ENCODE assay signal across 15 cellular contexts in the genomic region with DNA sequence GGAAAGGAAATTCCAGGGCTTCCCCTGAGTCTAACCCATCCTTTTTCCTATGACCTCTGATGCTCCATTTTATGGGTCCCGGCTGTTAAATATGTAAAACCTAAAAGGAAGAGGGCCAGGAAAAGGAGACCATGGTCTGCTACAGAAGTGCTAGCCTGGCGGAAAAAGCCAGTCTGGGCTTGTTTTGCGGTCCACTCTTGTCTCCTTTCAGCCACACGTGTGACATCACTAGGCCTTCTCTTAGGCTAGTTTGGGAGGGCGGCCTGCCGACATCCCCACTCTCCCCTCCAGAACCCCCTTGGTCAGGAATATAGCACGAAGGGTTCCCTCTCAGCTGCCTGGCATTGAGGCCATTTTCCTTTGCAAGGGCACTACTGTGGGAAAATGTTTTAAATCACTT.
DNase-seq lines count a peak whose midpoint lies in the region; ATAC-seq and TF ChIP-seq lines count a peak whose summit lies in the region.
"Had no signal": no experiment of that assay in that cellular context is flagged by ENCODE, and none has a peak within 500 bp of the region (broad histone marks: within the 10 kb centered on the region; RNA-seq: fewer than 3 reads in every experiment).

No MANE protein-coding gene starts in this region.

- 58 to 64% (median 63%) methylated on average over 7 of the region's 7 CpGs for WGBS in adrenal gland, 4 donors
- 60 to 78% (median 65%) methylated on average over 7 of the region's 7 CpGs for WGBS in spleen, 5 donors

- no peak overlapping the region for H3K4me3 ChIP-seq in adrenal gland
- no peak overlapping the region for H3K4me3 ChIP-seq in left lung
- no peak overlapping the region for H3K4me3 ChIP-seq in spleen
- H3K4me3 ChIP-seq: K562, lower lobe of right lung, suprapubic skin had no signal

- ATAC-seq in left lung (peak; percentile 31), natural killer cell (no peak)
- ATAC-seq: activated naive CD8-positive, alpha-beta T cell treated with anti-CD3 and anti-CD28 coated beads, Interleukin-2, amount 50 U/mL, for 24 hours; K562 had no signal

- intact Hi-C loops in adrenal gland (cut with DNase I) (no loop called here), left lung (cut with DNase I) (no loop called here), spleen (cut with DNase I; ENCODE audit: low total_unique reads) (no loop called here), natural killer cell (cut with micrococcal nuclease) (no loop called here)

- H3K36me3 ChIP-seq in KOPT-K1 (ENCODE audit: insufficient read depth, low read length) (no peaks in the 10 kb centered on the region), adrenal gland (replicated peaks in 1 of 2) (no peaks in the 10 kb centered on the region), left lung (no peaks in the 10 kb centered on the region), spleen (no peaks in the 10 kb centered on the region)
- H3K36me3 ChIP-seq: lower lobe of right lung, suprapubic skin had no signal

- TF ChIP-seq CTCF in adrenal gland (IDR thresholded peaks at IDR 0.05) (no peak), left lung (IDR thresholded peaks at IDR 0.05) (no peak), spleen (IDR thresholded peaks at IDR 0.05 in 8 of 11, conservative IDR thresholded peaks at IDR 0.05 in 3 of 11) (no peak), HFFc6 (IDR thresholded peaks at IDR 0.05) (no peak), natural killer cell (IDR thresholded peaks at IDR 0.05) (no peak)

- H3K9me3 ChIP-seq in KOPT-K1 (ENCODE audit: insufficient read depth, low read length, poor library complexity, severe bottlenecking) (no peaks in the 10 kb centered on the region), adrenal gland (replicated peaks in 1 of 3) (no peaks in the 10 kb centered on the region), left lung (no peaks in the 10 kb centered on the region), spleen (no peaks in the 10 kb centered on the region)
- H3K9me3 ChIP-seq: lower lobe of right lung, suprapubic skin had no signal

- H3K4me1 ChIP-seq in adrenal gland (replicated peaks in 1 of 2) (peaks cover 4 to 21% of the 10 kb centered on the region in 2 donors), left lung (peaks cover 23 to 73% of the 10 kb centered on the region in 2 donors), spleen (peaks cover 62 to 100% (median 85%) of the 10 kb centered on the region in 6 donors)
- H3K4me1 ChIP-seq: suprapubic skin had no signal

- H3K36me3 Mint-ChIP-seq in HFFc6 (ENCODE audit: low read depth) (no peaks in the 10 kb centered on the region; the same call in 1 of the 2 replicates), natural killer cell (no peaks in the 10 kb centered on the region)

- no peak overlapping the region for H3K4me3 Mint-ChIP-seq in HFFc6
- H3K4me3 Mint-ChIP-seq in natural killer cell: no peak overlapping the region
- H3K4me3 Mint-ChIP-seq: activated naive CD8-positive, alpha-beta T cell treated with anti-CD3 and anti-CD28 coated beads, Interleukin-2, amount 50 U/mL, for 24 hours had no signal

- peak in 2 of 7 donors; percentile 32 to 54 for DNase-seq in adrenal gland
- no peak for DNase-seq in left lung
- no peak for DNase-seq in spleen
- no peak for DNase-seq in activated effector memory CD4-positive, alpha-beta T cell treated with anti-CD3 and anti-CD28 coated beads, Interleukin-2, amount 50 U/mL, for 16 hours
- DNase-seq in HFFc6: no peak
- DNase-seq in natural killer cell: no peak
- DNase-seq: activated CD4-positive, alpha-beta T cell treated with anti-CD3 and anti-CD28 coated beads for 1 hour; activated naive CD8-positive, alpha-beta T cell treated with anti-CD3 and anti-CD28 coated beads, Interleukin-2, amount 50 U/mL, for 24 hours; NCI-H146; NCI-H446 treated with DMSO at 0.1 percent for 48 hours; stimulated activated CD4-positive, alpha-beta T cell treated with anti-CD3 and anti-CD28 coated beads, Interleukin-12 subunit alpha, Interleukin-12 subunit beta, amount 100 ng/mL, for 4 hours had no signal

- peaks cover 2% of the 10 kb centered on the region for H3K27me3 Mint-ChIP-seq in HFFc6 (ENCODE audit: insufficient read depth)
- H3K27me3 Mint-ChIP-seq in natural killer cell (ENCODE audit: low read depth in 2 of 2): no peaks in the 10 kb centered on the region
- H3K27me3 Mint-ChIP-seq: activated naive CD8-positive, alpha-beta T cell treated with anti-CD3 and anti-CD28 coated beads, Interleukin-2, amount 50 U/mL, for 24 hours had no signal

- TF ChIP-seq POLR2A in adrenal gland (IDR thresholded peaks at IDR 0.05) (no peak), spleen (IDR thresholded peaks at IDR 0.05) (no peak)

- H3K4me1 Mint-ChIP-seq in HFFc6 (ENCODE audit: low read depth) (peaks cover 16% of the 10 kb centered on the region; the same call in 1 of the 2 replicates), natural killer cell (peaks cover 0 to 4% of the 10 kb centered on the region in 2 donors)

- peak overlapping the region; percentile 99 for H3K27ac ChIP-seq in KOPT-K1 (ENCODE audit: low read depth, low read length, poor library complexity, severe bottlenecking)
- peak overlapping the region; percentile 4 to 87 (median 63) for H3K27ac ChIP-seq in adrenal gland
- peak overlapping the region; percentile 67 to 71 for H3K27ac ChIP-seq in left lung
- peak overlapping the region; percentile 48 to 89 (median 80) for H3K27ac ChIP-seq in spleen
- H3K27ac ChIP-seq: suprapubic skin had no signal

- H3K9me3 Mint-ChIP-seq in HFFc6 (no peaks in the 10 kb centered on the region), natural killer cell (no peaks in the 10 kb centered on the region)
- H3K9me3 Mint-ChIP-seq: activated naive CD8-positive, alpha-beta T cell treated with anti-CD3 and anti-CD28 coated beads, Interleukin-2, amount 50 U/mL, for 24 hours had no signal

- no peaks in the 10 kb centered on the region for H3K27me3 ChIP-seq in adrenal gland
- no peaks in the 10 kb centered on the region for H3K27me3 ChIP-seq in left lung
- no peaks in the 10 kb centered on the region for H3K27me3 ChIP-seq in spleen (replicated peaks in 1 of 7)
- H3K27me3 ChIP-seq: suprapubic skin had no signal

- H3K27ac Mint-ChIP-seq in HFFc6 (no peak overlapping the region), natural killer cell (no peak overlapping the region)
- H3K27ac Mint-ChIP-seq: activated naive CD8-positive, alpha-beta T cell treated with anti-CD3 and anti-CD28 coated beads, Interleukin-2, amount 50 U/mL, for 24 hours had no signal
